In genomic region chr13:111595276-111595675, GRCh38 we compare ENCODE assay signal across 10 cellular contexts.
"Had no signal": no experiment of that assay in that cellular context is flagged by ENCODE, and none has a peak within 500 bp of the region (broad histone marks: within the 10 kb centered on the region; RNA-seq: fewer than 3 reads in every experiment).

No MANE protein-coding gene starts in this region.

- H3K4me3 ChIP-seq: GM23248, GM23338, HAP-1 had no signal

- H3K9ac ChIP-seq: GM23248 had no signal

- H3K36me3 ChIP-seq: HAP-1 had no signal

- H3K4me2 ChIP-seq: GM23338 had no signal

- FAIRE-seq: H1, H54 had no signal

- H3K9me3 ChIP-seq: HAP-1 had no signal

- H3K27ac Mint-ChIP-seq: GM23338, HFFc6 had no signal

- H3K27ac ChIP-seq: GM23248 had no signal

- DNase-seq: GM23248, GOT3, H7, HCEC 1CT, HFFc6 had no signal

- ATAC-seq: GM23338, HCT116 had no signal

- H3K4me1 ChIP-seq: HAP-1 had no signal

- H3K4me3 Mint-ChIP-seq: GM23338, HFFc6 had no signal

- H2AFZ ChIP-seq: GM23248, GM23338 had no signal
